In the genomic region with DNA sequence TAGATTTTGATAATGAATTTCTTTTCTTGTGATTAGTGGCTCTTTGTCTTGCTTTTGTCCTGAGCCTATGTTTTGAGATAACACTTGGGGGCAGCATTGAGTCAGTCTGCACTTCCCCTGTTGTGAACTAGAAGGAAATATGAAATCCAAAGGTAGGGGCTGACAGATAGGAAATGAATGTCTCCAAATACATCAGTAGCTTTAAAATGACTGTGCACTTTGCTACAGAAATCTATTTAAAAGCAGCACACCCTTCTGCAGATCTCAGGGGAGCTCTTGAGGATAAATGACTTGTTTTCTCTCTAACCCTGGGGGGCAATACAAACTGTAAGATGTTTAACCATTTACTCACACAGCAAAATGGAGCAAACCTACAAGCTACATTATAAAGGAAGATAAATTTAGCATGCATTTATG, we compare ENCODE assay signal across 8 cellular contexts.
DNase-seq lines count a peak whose midpoint lies in the region; ATAC-seq, FAIRE-seq and TF ChIP-seq lines count a peak whose summit lies in the region.

No MANE protein-coding gene starts in this region.

- peak; percentile 15 for FAIRE-seq in GM18507 (lab: Jason Lieb, UNC)

- no peaks in the 10 kb centered on the region for H3K27me3 Mint-ChIP-seq in nephron progenitor cell (ENCODE audit: low read depth, poor library complexity)

- H3K4me1 Mint-ChIP-seq in nephron progenitor cell: peaks cover 13% of the 10 kb centered on the region

- no peaks in the 10 kb centered on the region for H3K36me3 Mint-ChIP-seq in nephron progenitor cell (ENCODE audit: low read depth)

- no peak for ATAC-seq in HG03457 (IDR thresholded peaks at IDR 0.05; ENCODE audit: unreplicated experiment)

- DNase-seq in ACHN (peak; percentile 44), GM18507 (ENCODE audit: extremely low spot score, insufficient read length, low read depth) (no peak), NCI-H2107 (lab: John Stamatoyannopoulos, UW) (peak; percentile 30), astrocyte of the spinal cord (ENCODE audit: low read depth, low spot score) (peak; percentile 34), nephron progenitor cell (peak; percentile 35), OCI-M2 (lab: John Stamatoyannopoulos, UW; ENCODE audit: unreplicated experiment) (no peak)
- DNase-seq in activated effector memory CD4-positive, alpha-beta T cell treated with anti-CD3 and anti-CD28 coated beads, Interleukin-2, amount 50 U/mL, for 16 hours: no peak

- in situ Hi-C loops in ACHN (cut with HindIII; ENCODE audit: low pct_ligation_motif_present, low pct_unique_long_range_greater_than_20kb, low sequenced_read_pairs): no loop called here
- in situ Hi-C loops in astrocyte of the spinal cord (cut with HindIII; ENCODE audit: low sequenced_read_pairs): no loop called here

- no peak overlapping the region for H3K4me3 ChIP-seq in astrocyte of the spinal cord (ENCODE audit: low read depth, low read length)

- peaks cover 7% of the 10 kb centered on the region for H3K9me3 Mint-ChIP-seq in nephron progenitor cell

- peak; percentile 58 for TF ChIP-seq CTCF in astrocyte of the spinal cord (IDR thresholded peaks at IDR 0.05; ENCODE audit: low read depth, low read length)
- peak; percentile 81 for TF ChIP-seq CTCF in nephron progenitor cell (IDR thresholded peaks at IDR 0.05)

- H3K27ac Mint-ChIP-seq in nephron progenitor cell: no peak overlapping the region

- H3K4me3 Mint-ChIP-seq in nephron progenitor cell: no peak overlapping the region

Comparison
In these comparisons a context has a peak if more than half of its experiments do, and no peak if none do; other contexts are left out.
1. DNase-seq: peak in ACHN (single experiment), NCI-H2107 (single experiment), astrocyte of the spinal cord (single experiment) and nephron progenitor cell (single experiment); none in GM18507 (single experiment), activated effector memory CD4-positive, alpha-beta T cell treated with anti-CD3 and anti-CD28 coated beads, Interleukin-2, amount 50 U/mL, for 16 hours (single experiment) and OCI-M2 (single experiment).